ENCODE assay signal across 14 cellular contexts in the genomic region with DNA sequence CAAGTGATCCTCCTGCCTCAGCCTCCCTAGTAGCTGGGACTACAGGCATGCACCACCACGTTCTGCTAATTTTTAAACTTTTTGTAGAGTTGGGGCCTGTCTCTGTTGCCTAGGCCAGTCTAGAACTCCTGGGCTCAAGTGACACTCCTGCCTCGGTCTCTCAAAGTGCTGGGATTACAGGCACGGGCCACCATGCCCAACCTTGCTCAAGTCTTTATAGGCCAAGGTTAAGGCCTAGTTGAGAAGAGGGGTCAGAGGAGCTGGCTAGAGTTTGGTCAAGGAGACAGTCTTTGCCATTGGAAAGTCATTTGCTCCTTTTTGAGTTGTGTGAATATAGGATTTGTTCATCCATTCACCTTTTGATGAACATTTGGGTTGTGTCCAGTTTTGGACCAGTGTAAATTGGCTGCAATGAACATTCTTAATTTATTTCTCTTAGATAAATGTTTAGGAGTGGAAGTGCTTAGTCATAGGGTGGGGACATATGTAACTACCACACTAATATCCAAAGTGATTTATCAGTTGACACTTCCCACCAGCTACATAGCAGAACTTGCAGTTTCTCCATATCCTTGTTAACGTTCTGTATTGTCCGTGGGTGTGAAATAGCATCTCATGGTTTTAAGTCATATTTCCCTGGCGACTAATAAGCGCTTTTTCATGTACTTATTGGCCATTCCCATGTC. TPM values are rescaled to one million over a fixed set of nuclear protein-coding genes. Genes with fewer than 3 reads are reported as not detected.
DNase-seq lines count a peak whose midpoint lies in the region; FAIRE-seq lines count a peak whose summit lies in the region.
"Had no signal": no experiment of that assay in that cellular context is flagged by ENCODE, and none has a peak within 500 bp of the region (broad histone marks: within the 10 kb centered on the region; RNA-seq: fewer than 3 reads in every experiment).

No MANE protein-coding gene starts in this region.

- no peak overlapping the region for H3K4ac ChIP-seq in mesendoderm (ENCODE audit: low read depth, low read length)

- DNase-seq in Daoy (ENCODE audit: low read depth) = peak; percentile 29
- DNase-seq in M059J (ENCODE audit: low read depth) = peak; percentile 33
- DNase-seq in activated T-helper 1 cell treated with anti-CD3 and anti-CD28 coated beads, Interleukin-12 subunit alpha, Interleukin-12 subunit beta, Interleukin-2, Interleukin-4 antibody, amounts not matched to agents 30 ng/mL and 10 ng/mL and 1 ng/mL, durations not matched to agents 14 hours and 24 hours and 36 hours (ENCODE audit: low spot score) = no peak
- no peak for DNase-seq in mesendoderm
- no peak for DNase-seq in activated naive CD4-positive, alpha-beta T cell treated with anti-CD3 and anti-CD28 coated beads, Interleukin-2, amount 50 U/mL, for 16 hours
- no peak for DNase-seq in NCI-H2171 treated with DMSO at 0.1 percent for 48 hours (lab: John Stamatoyannopoulos, UW)
- no peak for DNase-seq in amygdala (lab: John Stamatoyannopoulos, UW)
- no peak for DNase-seq in HTR-8/SVneo (ENCODE audit: insufficient read length, low spot score)
- DNase-seq: activated CD4-positive, alpha-beta memory T cell treated with anti-CD3 and anti-CD28 coated beads, Interleukin-2, amount 10 ng/mL, durations not matched to agents 7 days and 5 days; CD8-positive, alpha-beta memory T cell; central memory CD4-positive, alpha-beta T cell; NCI-H2171 had no signal

- no peak overlapping the region for H3K27ac ChIP-seq in mesendoderm (ENCODE audit: low read depth, low read length)
- H3K27ac ChIP-seq: skin epidermis had no signal

- no peak overlapping the region for H2BK120ac ChIP-seq in mesendoderm (ENCODE audit: low read depth, low read length)

- no peak overlapping the region for H4K8ac ChIP-seq in mesendoderm (ENCODE audit: low read depth, low read length)

- no peak overlapping the region for H3K23ac ChIP-seq in mesendoderm (ENCODE audit: low read length)

- no peak for FAIRE-seq in HTR-8/SVneo (lab: Jason Lieb, UNC)
- FAIRE-seq: RCC 7860 had no signal

- intact Hi-C loops in activated T-helper 1 cell treated with anti-CD3 and anti-CD28 coated beads, Interleukin-12 subunit alpha, Interleukin-12 subunit beta, Interleukin-2, Interleukin-4 antibody, amounts not matched to agents 30 ng/mL and 10 ng/mL and 1 ng/mL, durations not matched to agents 14 hours and 24 hours and 36 hours (cut with micrococcal nuclease) = loop anchor here (1.0 kb wide), 1 partner anchor 9 kb away; no protein-coding TSS in a partner anchor

- no peaks in the 10 kb centered on the region for H3K36me3 ChIP-seq in mesendoderm (ENCODE audit: control insufficient read depth, insufficient read depth, low read length)

- H3K27me3 Mint-ChIP-seq in activated T-helper 1 cell treated with anti-CD3 and anti-CD28 coated beads, Interleukin-12 subunit alpha, Interleukin-12 subunit beta, Interleukin-2, Interleukin-4 antibody, amounts not matched to agents 30 ng/mL and 10 ng/mL and 1 ng/mL, durations not matched to agents 14 hours and 24 hours and 36 hours (ENCODE audit: insufficient read depth) = no peaks in the 10 kb centered on the region
- H3K27me3 Mint-ChIP-seq: activated CD4-positive, alpha-beta memory T cell treated with anti-CD3 and anti-CD28 coated beads, Interleukin-2, amount 10 ng/mL, durations not matched to agents 7 days and 5 days had no signal

- no peak overlapping the region for H3K18ac ChIP-seq in mesendoderm (ENCODE audit: low read length)

- H3K79me1 ChIP-seq in mesendoderm (ENCODE audit: low read length) = no peaks in the 10 kb centered on the region

- no peaks in the 10 kb centered on the region for H3K9me3 Mint-ChIP-seq in activated T-helper 1 cell treated with anti-CD3 and anti-CD28 coated beads, Interleukin-12 subunit alpha, Interleukin-12 subunit beta, Interleukin-2, Interleukin-4 antibody, amounts not matched to agents 30 ng/mL and 10 ng/mL and 1 ng/mL, durations not matched to agents 14 hours and 24 hours and 36 hours
- H3K9me3 Mint-ChIP-seq: activated CD4-positive, alpha-beta memory T cell treated with anti-CD3 and anti-CD28 coated beads, Interleukin-2, amount 10 ng/mL, durations not matched to agents 7 days and 5 days; CD8-positive, alpha-beta memory T cell had no signal

- H3K4me1 ChIP-seq in mesendoderm (ENCODE audit: control insufficient read depth, low read depth, low read length) = no peaks in the 10 kb centered on the region

- no peak overlapping the region for H4K5ac ChIP-seq in mesendoderm (ENCODE audit: low read length)

- no peak overlapping the region for H3K9ac ChIP-seq in mesendoderm (ENCODE audit: low read length)

- H3K27me3 ChIP-seq in mesendoderm (ENCODE audit: insufficient read depth, low read length, poor library complexity) = no peaks in the 10 kb centered on the region

- no peak overlapping the region for H2AK5ac ChIP-seq in mesendoderm (ENCODE audit: low read length)

- no peaks in the 10 kb centered on the region for H3K36me3 Mint-ChIP-seq in activated T-helper 1 cell treated with anti-CD3 and anti-CD28 coated beads, Interleukin-12 subunit alpha, Interleukin-12 subunit beta, Interleukin-2, Interleukin-4 antibody, amounts not matched to agents 30 ng/mL and 10 ng/mL and 1 ng/mL, durations not matched to agents 14 hours and 24 hours and 36 hours (ENCODE audit: low read depth)

- H3K4me1 Mint-ChIP-seq in activated T-helper 1 cell treated with anti-CD3 and anti-CD28 coated beads, Interleukin-12 subunit alpha, Interleukin-12 subunit beta, Interleukin-2, Interleukin-4 antibody, amounts not matched to agents 30 ng/mL and 10 ng/mL and 1 ng/mL, durations not matched to agents 14 hours and 24 hours and 36 hours (ENCODE audit: low read depth) = peaks cover 46% of the 10 kb centered on the region

- no peak overlapping the region for H2BK5ac ChIP-seq in mesendoderm (ENCODE audit: low read length)

- no peaks in the 10 kb centered on the region for H3K79me2 ChIP-seq in mesendoderm (ENCODE audit: control insufficient read depth, insufficient read depth, low read length)

- peak overlapping the region; percentile 4 for H3K27ac Mint-ChIP-seq in activated T-helper 1 cell treated with anti-CD3 and anti-CD28 coated beads, Interleukin-12 subunit alpha, Interleukin-12 subunit beta, Interleukin-2, Interleukin-4 antibody, amounts not matched to agents 30 ng/mL and 10 ng/mL and 1 ng/mL, durations not matched to agents 14 hours and 24 hours and 36 hours
- H3K27ac Mint-ChIP-seq: activated CD4-positive, alpha-beta memory T cell treated with anti-CD3 and anti-CD28 coated beads, Interleukin-2, amount 10 ng/mL, durations not matched to agents 7 days and 5 days; CD8-positive, alpha-beta memory T cell had no signal

- WGBS in mesendoderm (ENCODE audit: extremely low coverage, insufficient coverage, low lambda C conversion rate) = no CpG with 5 or more reads among the region's 7 CpGs

- H3K4me3 ChIP-seq in mesendoderm (ENCODE audit: low read length) = no peak overlapping the region
- H3K4me3 ChIP-seq: skin epidermis had no signal

- H3K4me3 Mint-ChIP-seq in activated T-helper 1 cell treated with anti-CD3 and anti-CD28 coated beads, Interleukin-12 subunit alpha, Interleukin-12 subunit beta, Interleukin-2, Interleukin-4 antibody, amounts not matched to agents 30 ng/mL and 10 ng/mL and 1 ng/mL, durations not matched to agents 14 hours and 24 hours and 36 hours = no peak overlapping the region
- H3K4me3 Mint-ChIP-seq: activated CD4-positive, alpha-beta memory T cell treated with anti-CD3 and anti-CD28 coated beads, Interleukin-2, amount 10 ng/mL, durations not matched to agents 7 days and 5 days; CD8-positive, alpha-beta memory T cell had no signal

- no peak overlapping the region for H3K4me2 ChIP-seq in mesendoderm (ENCODE audit: low read length)

- peak overlapping the region; percentile 85 for H2BK15ac ChIP-seq in mesendoderm (replicated peaks; ENCODE audit: low read depth)

- H3K56ac ChIP-seq in mesendoderm (ENCODE audit: low read length) = no peak overlapping the region

RNA-seq across cellular contexts. Expression of gene ARHGAP17, which starts 30.7 kb away (rescaled TPM):
- 16.1 and 17.8 TPM in 2 replicates for total RNA-seq in Daoy (2014; rRNA removed; shearing (Covaris generic))
- total RNA-seq in M059J (2014; rRNA removed; shearing (Covaris generic)) = 24.7 and 34.4 TPM in 2 replicates
- total RNA-seq in activated T-helper 1 cell treated with anti-CD3 and anti-CD28 coated beads, Interleukin-12 subunit alpha, Interleukin-12 subunit beta, Interleukin-2, Interleukin-4 antibody, amounts not matched to agents 30 ng/mL and 10 ng/mL and 1 ng/mL, durations not matched to agents 14 hours and 24 hours and 36 hours = 80.2 and 87.3 TPM in 2 replicates
- polyA plus RNA-seq in mesendoderm (2013, experiment 1 of 2) = 61.6 TPM
- polyA plus RNA-seq in mesendoderm (2013, experiment 2 of 2) = 62.5 TPM

Comparison
In these comparisons a context has a peak if more than half of its experiments do, and no peak if none do; other contexts are left out.
1. DNase-seq: peak in Daoy (single experiment) and M059J (single experiment); none in activated T-helper 1 cell treated with anti-CD3 and anti-CD28 coated beads, Interleukin-12 subunit alpha, Interleukin-12 subunit beta, Interleukin-2, Interleukin-4 antibody, amounts not matched to agents 30 ng/mL and 10 ng/mL and 1 ng/mL, durations not matched to agents 14 hours and 24 hours and 36 hours (single experiment), mesendoderm (single experiment), activated naive CD4-positive, alpha-beta T cell treated with anti-CD3 and anti-CD28 coated beads, Interleukin-2, amount 50 U/mL, for 16 hours (single experiment), NCI-H2171 treated with DMSO at 0.1 percent for 48 hours (single experiment), amygdala (0 of 56) and HTR-8/SVneo (single experiment).